10 cellular contexts compared by ENCODE assay signal in genomic region chr12:119869720-119870119, GRCh38. TPM values are rescaled to one million over a fixed set of nuclear protein-coding genes. Genes with fewer than 3 reads are reported as not detected.
A peak's percentile ranks its signal among the peaks of the same experiment; 100 is the strongest.
DNase-seq lines count a peak whose midpoint lies in the region; ATAC-seq and TF ChIP-seq lines count a peak whose summit lies in the region.
"Had no signal": no experiment of that assay in that cellular context is flagged by ENCODE, and none has a peak within 500 bp of the region (broad histone marks: within the 10 kb centered on the region; RNA-seq: fewer than 3 reads in every experiment).

No MANE protein-coding gene starts in this region.

- BruUV-seq in Caco-2 (replicated peaks; lab: Mats Ljungman, UMichigan) = no TSS peak

- H3K27ac ChIP-seq in Peyer's patch = no peak overlapping the region
- H3K27ac ChIP-seq in esophagus (ENCODE audit: low read depth in 2 of 2, low read length in 1 of 2) = peak overlapping the region; percentile 14 to 58
- H3K27ac ChIP-seq in psoas muscle = no peak overlapping the region

- CTCF ChIA-PET in Caco-2 (lab: Charles Lee) = no interaction called here

- no peaks in the 10 kb centered on the region for H3K9me3 Mint-ChIP-seq in Caco-2 (ENCODE audit: unreplicated experiment)
- H3K9me3 Mint-ChIP-seq: activated B cell treated with CpG ODN at 0.5 μM for 24 hours had no signal

- no peak for TF ChIP-seq POLR2A in Peyer's patch (IDR thresholded peaks at IDR 0.05)

- H3K36me3 ChIP-seq in Peyer's patch (no peaks in the 10 kb centered on the region), esophagus (ENCODE audit: control insufficient read depth in 2 of 2, insufficient read depth in 2 of 2, low read length in 1 of 2) (no peaks in the 10 kb centered on the region), psoas muscle (ENCODE audit: insufficient read depth in 1 of 2, low read depth in 1 of 2) (no peaks in the 10 kb centered on the region), Caco-2 (ENCODE audit: control insufficient read depth, insufficient read depth, low read length) (peaks cover 3% of the 10 kb centered on the region)

- ATAC-seq in psoas muscle = no peak
- ATAC-seq in GM19023 (IDR thresholded peaks at IDR 0.05; ENCODE audit: unreplicated experiment) = no peak
- no peak for ATAC-seq in HG03432 (IDR thresholded peaks at IDR 0.05; ENCODE audit: unreplicated experiment)

- H3K4me3 Mint-ChIP-seq in Caco-2 (ENCODE audit: unreplicated experiment) = no peak overlapping the region
- H3K4me3 Mint-ChIP-seq: activated B cell treated with CpG ODN at 0.5 μM for 24 hours; activated naive CD8-positive, alpha-beta T cell had no signal

- H3K27me3 ChIP-seq in Peyer's patch (no peaks in the 10 kb centered on the region), esophagus (ENCODE audit: control insufficient read depth in 1 of 2, insufficient read depth in 2 of 2, low read length in 2 of 2) (no peaks in the 10 kb centered on the region), psoas muscle (ENCODE audit: insufficient read depth in 3 of 3, low read length in 2 of 3) (no peaks in the 10 kb centered on the region), Caco-2 (replicated peaks; ENCODE audit: control insufficient read depth, insufficient read depth, low read length) (no peaks in the 10 kb centered on the region)

- H3K36me3 Mint-ChIP-seq in Caco-2 (ENCODE audit: insufficient read depth, unreplicated experiment) = peaks cover 38% of the 10 kb centered on the region

- H3K4me1 Mint-ChIP-seq in Caco-2 (ENCODE audit: low read depth, unreplicated experiment) = no peaks in the 10 kb centered on the region
- H3K4me1 Mint-ChIP-seq: activated B cell treated with CpG ODN at 0.5 μM for 24 hours had no signal

- no peak overlapping the region for H3K27ac Mint-ChIP-seq in Caco-2 (ENCODE audit: unreplicated experiment)
- H3K27ac Mint-ChIP-seq: activated B cell treated with CpG ODN at 0.5 μM for 24 hours; activated naive CD8-positive, alpha-beta T cell had no signal

- H3K4me1 ChIP-seq in Peyer's patch = no peaks in the 10 kb centered on the region
- H3K4me1 ChIP-seq in esophagus (ENCODE audit: control insufficient read depth in 2 of 2, insufficient read depth in 2 of 2, low read length in 1 of 2) = peaks cover 0 to 3% of the 10 kb centered on the region in 2 donors
- H3K4me1 ChIP-seq in psoas muscle = no peaks in the 10 kb centered on the region
- H3K4me1 ChIP-seq in Caco-2 = no peaks in the 10 kb centered on the region

- WGBS in esophagus, 2 donors = 67 to 71% methylated on average over 5 of the region's 5 CpGs
- WGBS in psoas muscle, 3 donors = 41 to 58% (median 46%) methylated on average over 5 of the region's 5 CpGs

- H3K4me3 ChIP-seq in Peyer's patch = no peak overlapping the region
- no peak overlapping the region for H3K4me3 ChIP-seq in esophagus (ENCODE audit: low read depth in 1 of 2, low read length in 2 of 2)
- H3K4me3 ChIP-seq in psoas muscle = no peak overlapping the region
- no peak overlapping the region for H3K4me3 ChIP-seq in Caco-2 (ENCODE audit: low read depth, low read length)

- intact Hi-C loops in psoas muscle (cut with DNase I) (no loop called here), Caco-2 (cut with micrococcal nuclease; ENCODE audit: unreplicated experiment) (no loop called here)

- POLR2A ChIA-PET in Caco-2 (lab: Charles Lee) = no interaction called here

- H3K27me3 Mint-ChIP-seq in Caco-2 (ENCODE audit: insufficient read depth, unreplicated experiment) = no peaks in the 10 kb centered on the region
- H3K27me3 Mint-ChIP-seq: activated B cell treated with CpG ODN at 0.5 μM for 24 hours; activated naive CD8-positive, alpha-beta T cell had no signal

- H3K9me3 ChIP-seq in Peyer's patch (no peaks in the 10 kb centered on the region), esophagus (ENCODE audit: control insufficient read depth in 2 of 2, insufficient read depth in 1 of 2, low read depth in 1 of 2, low read length in 1 of 2) (no peaks in the 10 kb centered on the region), psoas muscle (no peaks in the 10 kb centered on the region), Caco-2 (no peaks in the 10 kb centered on the region)

- peak; percentile 93 for DNase-seq in EL
- peak in 2 of 3 donors; percentile 46 to 52 for DNase-seq in Peyer's patch
- peak; percentile 23 to 51 for DNase-seq in psoas muscle
- DNase-seq in cortex of kidney (lab: John Stamatoyannopoulos, UW) = no peak
- DNase-seq in Caco-2 = no peak
- DNase-seq: activated B cell treated with CpG ODN at 0.5 μM for 24 hours had no signal

- no peak for TF ChIP-seq CTCF in Peyer's patch (IDR thresholded peaks at IDR 0.05)
- no peak for TF ChIP-seq CTCF in psoas muscle (IDR thresholded peaks at IDR 0.05)
- TF ChIP-seq CTCF in Caco-2 (IDR thresholded peaks at IDR 0.05; ENCODE audit: insufficient read depth in 1 of 2, low read depth in 1 of 2, low read length in 1 of 2, severe bottlenecking in 1 of 2, unreplicated experiment in 1 of 2) = no peak

RNA-seq across cellular contexts. Expression of gene CIT, which starts 7.4 kb away (rescaled TPM):
- total RNA-seq in Peyer's patch = 10 to 100 TPM; 10.3 to 75.9 (median 21.9) TPM
- polyA plus RNA-seq in esophagus = 1 to 10 TPM; 2.9 to 4.1 TPM
- total RNA-seq in psoas muscle = 1 to 10 TPM in 2 of 4 donors, under 1 TPM in 2; 0.26 to 2.4 (median 0.90) TPM
- polyA plus RNA-seq in psoas muscle = under 1 TPM; 0.06 to 0.40 (median 0.32) TPM
- total RNA-seq in Caco-2 (2022) = 55.9 and 62.3 TPM in 2 replicates

Comparison
In these comparisons a context has a peak if more than half of its experiments do, and no peak if none do; other contexts are left out.
1. DNase-seq: peak in EL (single experiment), Peyer's patch (2 of 3) and psoas muscle (2 of 2); none in cortex of kidney (single experiment) and Caco-2 (0 of 2).
2. H3K27ac ChIP-seq: peak in esophagus (2 of 2); none in Peyer's patch (0 of 4) and psoas muscle (single experiment).